9 cellular contexts compared by ENCODE assay signal in genomic region chr1:11653101-11653601, GRCh38. TPM values are rescaled to one million over a fixed set of nuclear protein-coding genes. Genes with fewer than 3 reads are reported as not detected.
A peak's percentile ranks its signal among the peaks of the same experiment; 100 is the strongest.
DNase-seq lines count a peak whose midpoint lies in the region; ATAC-seq, FAIRE-seq and TF ChIP-seq lines count a peak whose summit lies in the region.
"Had no signal": no experiment of that assay in that cellular context is flagged by ENCODE, and none has a peak within 500 bp of the region (broad histone marks: within the 10 kb centered on the region; RNA-seq: fewer than 3 reads in every experiment).

No MANE protein-coding gene starts in this region.

- ATAC-seq in pancreas (peak; percentile 42 to 60 (median 56)), GM19035 (IDR thresholded peaks at IDR 0.05; ENCODE audit: unreplicated experiment) (no peak)

- H3K27me3 ChIP-seq in HUES64 (ENCODE audit: insufficient read depth, low read length) (peaks cover 43% of the 10 kb centered on the region), pancreas (no peaks in the 10 kb centered on the region), prostate gland (replicated peaks; ENCODE audit: insufficient read depth) (no peaks in the 10 kb centered on the region)

- no peak overlapping the region for H3K9ac ChIP-seq in HUES64 (ENCODE audit: low read depth, low read length)

- TF ChIP-seq CTCF in MCF 10A (IDR thresholded peaks at IDR 0.05; ENCODE audit: unreplicated experiment): no peak
- no peak for TF ChIP-seq CTCF in pancreas (IDR thresholded peaks at IDR 0.05)
- no peak for TF ChIP-seq CTCF in prostate gland (IDR thresholded peaks at IDR 0.05)

- H3K4me3 Mint-ChIP-seq in MCF 10A (ENCODE audit: unreplicated experiment): peak overlapping the region; percentile 76

- H3K27me3 Mint-ChIP-seq in MCF 10A (ENCODE audit: insufficient read depth, unreplicated experiment): no peaks in the 10 kb centered on the region

- POLR2A ChIA-PET in MCF 10A (lab: Yijun Ruan, JAX): interaction anchor here (0.5 to 2.6 kb wide), 16 partner anchors 11 to 1197 kb away, joined by 3 to 19 read pairs (median 4); partner anchors contain the start of genes AGTRAP, FBXO6, MAD2L2 and MTOR

- no peak for TF ChIP-seq POLR2A in prostate gland (IDR thresholded peaks at IDR 0.05)

- no peak for FAIRE-seq in pancreas (lab: Jason Lieb, UNC)

- H3K4me3 ChIP-seq in HUES64 (ENCODE audit: low read length): peak overlapping the region; percentile 74
- peak overlapping the region in 3 of 4 donors; percentile 43 to 71 (median 67) for H3K4me3 ChIP-seq in pancreas
- no peak overlapping the region for H3K4me3 ChIP-seq in prostate gland

- peaks cover 15% of the 10 kb centered on the region for H3K36me3 ChIP-seq in HUES64 (ENCODE audit: insufficient read depth, low read length)
- H3K36me3 ChIP-seq in pancreas: no peaks in the 10 kb centered on the region
- no peaks in the 10 kb centered on the region for H3K36me3 ChIP-seq in prostate gland
- H3K36me3 ChIP-seq: gastrocnemius medialis had no signal

- BruUV-seq in MCF 10A (replicated peaks; lab: Mats Ljungman, UMichigan): no TSS peak

- CTCF ChIA-PET in MCF 10A (lab: Yijun Ruan, JAX): interaction anchor here (0.5 to 4.4 kb wide), 12 partner anchors 10 to 428 kb away, joined by 3 to 28 read pairs (median 4); partner anchors contain the start of gene FBXO6

- H3K27ac ChIP-seq in HUES64 (ENCODE audit: low read depth, low read length) (no peak overlapping the region), pancreas (peak overlapping the region; percentile 33 to 91 (median 68)), prostate gland (peak overlapping the region in 1 of 2 donors; percentile 78)

- H3K4me1 ChIP-seq in HUES64 (ENCODE audit: insufficient read depth, low read length) (peaks cover 29% of the 10 kb centered on the region), pancreas (peaks cover 5 to 31% (median 21%) of the 10 kb centered on the region in 3 donors), prostate gland (replicated peaks) (peaks cover 7% of the 10 kb centered on the region)

- H3K9me3 Mint-ChIP-seq in MCF 10A (ENCODE audit: unreplicated experiment): no peaks in the 10 kb centered on the region
- H3K9me3 Mint-ChIP-seq: activated naive CD4-positive, alpha-beta T cell treated with anti-CD3 and anti-CD28 coated beads for 36 hours had no signal

- H3K9me3 ChIP-seq in HUES64 (ENCODE audit: insufficient read depth, low read depth, low read length) (no peaks in the 10 kb centered on the region), pancreas (no peaks in the 10 kb centered on the region), prostate gland (no peaks in the 10 kb centered on the region)
- H3K9me3 ChIP-seq: gastrocnemius medialis had no signal

- DNase-seq in MCF 10A (ENCODE audit: unreplicated experiment) (peak; percentile 81), pancreas (peak; percentile 76 to 86 (median 83)), prostate gland (ENCODE audit: low spot score) (no peak)
- DNase-seq in activated naive CD4-positive, alpha-beta T cell treated with Interleukin-2 at 50 U/mL for 16 hours: no peak
- DNase-seq: activated naive CD4-positive, alpha-beta T cell treated with anti-CD3 and anti-CD28 coated beads for 36 hours; stimulated activated naive CD4-positive, alpha-beta T cell treated with Interleukin-2 at 50 U/mL for 16 hours had no signal

- H3K4me1 Mint-ChIP-seq in MCF 10A (ENCODE audit: insufficient read depth, unreplicated experiment): no peaks in the 10 kb centered on the region

- peaks cover 19% of the 10 kb centered on the region for H3K36me3 Mint-ChIP-seq in MCF 10A (ENCODE audit: insufficient read depth, unreplicated experiment)

- WGBS in HUES64: 56% methylated on average over 12 of the region's 12 CpGs
- WGBS in pancreas, 2 donors: 29 to 32% methylated on average over 12 of the region's 12 CpGs
- 52% methylated on average over 12 of the region's 12 CpGs for WGBS in prostate gland

- H3K27ac Mint-ChIP-seq in MCF 10A (ENCODE audit: low read depth, unreplicated experiment): no peak overlapping the region
- H3K27ac Mint-ChIP-seq: activated naive CD4-positive, alpha-beta T cell treated with anti-CD3 and anti-CD28 coated beads for 36 hours had no signal

- intact Hi-C loops in MCF 10A (cut with micrococcal nuclease) (no loop called here), pancreas (cut with DNase I) (loop anchor here in 2 of 3 donors (5.0 to 10.0 kb wide), 2 partner anchors 64 to 72 kb away; no protein-coding TSS in a partner anchor), prostate gland (cut with DNase I) (loop anchor here (5.0 kb wide), 1 partner anchor 69 kb away; no protein-coding TSS in a partner anchor)

RNA-seq across cellular contexts. Expression of gene FBXO2, which starts 1.1 kb away (rescaled TPM):
- 9.1 TPM for polyA plus RNA-seq in HUES64 (2013, experiment 1 of 2)
- polyA plus RNA-seq in HUES64 (2013, experiment 2 of 2): 15.2 TPM
- total RNA-seq in MCF 10A (2022) (3.3 and 5.3 TPM in 2 replicates), pancreas (10 to 100 TPM; 27.5 to 75.6 (median 43.7) TPM), prostate gland (10 to 100 TPM; 14.1 to 16.9 TPM)
- 10 to 100 TPM; 25.3 to 58.6 TPM for polyA plus RNA-seq in pancreas

RNA-seq across cellular contexts. Expression of gene FBXO44, which starts 1.5 kb away (rescaled TPM):
- 9.3 TPM for polyA plus RNA-seq in HUES64 (2013, experiment 1 of 2)
- 10.0 TPM for polyA plus RNA-seq in HUES64 (2013, experiment 2 of 2)
- total RNA-seq in MCF 10A (2022): 16.0 and 16.3 TPM in 2 replicates
- total RNA-seq in pancreas: 10 to 100 TPM; 12.1 to 19.0 (median 14.8) TPM
- 10 to 100 TPM; 36.9 to 54.6 TPM for polyA plus RNA-seq in pancreas
- total RNA-seq in prostate gland: 10 to 100 TPM; 29.5 to 51.2 TPM

RNA-seq across cellular contexts. Expression of gene FBXO6, which starts 10.8 kb away (rescaled TPM):
- polyA plus RNA-seq in HUES64 (2013, experiment 1 of 2): 0.35 TPM
- polyA plus RNA-seq in HUES64 (2013, experiment 2 of 2): 0.38 TPM
- 3.9 and 4.3 TPM in 2 replicates for total RNA-seq in MCF 10A (2022)
- total RNA-seq in pancreas: 1 to 10 TPM; 4.8 to 8.0 (median 6.9) TPM
- polyA plus RNA-seq in pancreas: 1 to 10 TPM; 7.7 TPM
- 10 to 100 TPM; 12.5 to 17.7 TPM for total RNA-seq in prostate gland

RNA-seq across cellular contexts. Expression of gene MAD2L2, which starts 27.8 kb away (rescaled TPM):
- 213 TPM for polyA plus RNA-seq in HUES64 (2013, experiment 1 of 2)
- polyA plus RNA-seq in HUES64 (2013, experiment 2 of 2): 198 TPM
- total RNA-seq in MCF 10A (2022) (40.1 and 46.3 TPM in 2 replicates), pancreas (10 to 100 TPM; 15.6 to 23.7 (median 20.2) TPM), prostate gland (10 to 100 TPM; 37.3 to 67.8 TPM)
- 10 to 100 TPM; 24.5 to 27.0 TPM for polyA plus RNA-seq in pancreas

RNA-seq across cellular contexts. Expression of gene DRAXIN, which starts 38.4 kb away (rescaled TPM):
- 20.7 TPM for polyA plus RNA-seq in HUES64 (2013, experiment 1 of 2)
- 19.1 TPM for polyA plus RNA-seq in HUES64 (2013, experiment 2 of 2)
- total RNA-seq in MCF 10A (2022) (0.05 and 0.07 TPM in 2 replicates), pancreas (under 1 TPM in 5 of 6 donors, not detected in 1; 0.03 to 0.09 (median 0.03) TPM), prostate gland (under 1 TPM; 0.05 to 0.51 TPM)
- under 1 TPM; under 0.01 TPM for polyA plus RNA-seq in pancreas
- total RNA-seq: gastrocnemius medialis had no signal

Comparison
In these comparisons a context has a peak if more than half of its experiments do, and no peak if none do; other contexts are left out.
1. H3K4me3 ChIP-seq: peak in HUES64 (single experiment) and pancreas (3 of 4); none in prostate gland (0 of 2).
2. DNase-seq: peak in MCF 10A (single experiment) and pancreas (6 of 6); none in activated naive CD4-positive, alpha-beta T cell treated with Interleukin-2 at 50 U/mL for 16 hours (single experiment) and prostate gland (single experiment).